Comparison of ENCODE assay signal across 24 cellular contexts in the genomic region with DNA sequence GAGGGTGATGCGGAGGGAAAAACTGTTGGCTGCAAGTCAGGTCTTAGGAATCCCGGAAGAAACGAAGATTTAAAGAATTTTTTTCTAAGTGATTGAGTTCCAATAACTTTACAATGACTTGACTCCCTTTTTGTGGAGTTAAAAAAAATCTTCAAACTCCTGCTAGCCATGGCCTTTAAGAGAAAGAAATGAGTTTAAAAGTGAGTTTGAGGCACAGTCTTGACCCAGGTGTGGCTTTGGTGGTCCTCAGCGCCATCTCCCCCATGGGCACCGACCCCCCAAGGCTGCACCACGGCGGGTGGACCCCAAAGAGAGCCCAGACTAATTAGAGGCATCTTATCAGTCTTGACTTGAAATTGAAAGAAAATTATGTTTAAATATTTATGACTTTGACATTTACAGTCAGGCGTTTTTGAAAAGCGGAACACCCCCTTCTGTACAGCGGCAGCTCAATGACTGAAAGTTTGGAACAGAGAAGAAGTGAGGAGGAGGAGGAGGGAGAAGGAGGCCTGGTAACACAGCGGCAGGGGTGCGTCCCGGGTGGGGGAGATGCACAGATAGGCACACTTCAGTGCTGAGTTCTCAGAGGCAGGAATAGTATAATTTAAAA.
DNase-seq lines count a peak whose midpoint lies in the region; ATAC-seq and TF ChIP-seq lines count a peak whose summit lies in the region.
"Had no signal": no experiment of that assay in that cellular context is flagged by ENCODE, and none has a peak within 500 bp of the region (broad histone marks: within the 10 kb centered on the region; RNA-seq: fewer than 3 reads in every experiment).

No MANE protein-coding gene starts in this region.

- H3K36me3 ChIP-seq in WERI-Rb-1, result peaks cover 12% of the 10 kb centered on the region
- H3K36me3 ChIP-seq: colonic mucosa, right lobe of liver, vagina had no signal

- no peaks in the 10 kb centered on the region for H3K27me3 ChIP-seq in WERI-Rb-1 (ENCODE audit: insufficient read depth, low read depth, severe bottlenecking)

- no peaks in the 10 kb centered on the region for H3K9me3 ChIP-seq in WERI-Rb-1 (ENCODE audit: severe bottlenecking)
- H3K9me3 ChIP-seq: body of pancreas, colonic mucosa, mucosa of descending colon, right lobe of liver, vagina had no signal

- intact Hi-C loops in head of caudate nucleus (cut with DNase I), result no loop called here

- H3K4me3 ChIP-seq in WERI-Rb-1 (ENCODE audit: low read depth, low read length), result no peak overlapping the region
- H3K4me3 ChIP-seq: body of pancreas, colonic mucosa, mucosa of descending colon, right lobe of liver, vagina had no signal

- H3K27ac ChIP-seq in WERI-Rb-1, result no peak overlapping the region
- H3K27ac ChIP-seq: body of pancreas, colonic mucosa, right lobe of liver, vagina, VCaP had no signal

- TF ChIP-seq CTCF in osteocyte (IDR thresholded peaks at IDR 0.05), result no peak
- TF ChIP-seq CTCF in WERI-Rb-1 (IDR thresholded peaks at IDR 0.05; ENCODE audit: low read depth, low read length), result no peak

- H3K4me1 Mint-ChIP-seq in osteocyte (ENCODE audit: unreplicated experiment), result peaks cover 12% of the 10 kb centered on the region

- H3K27ac Mint-ChIP-seq in osteocyte (ENCODE audit: unreplicated experiment), result no peak overlapping the region
- H3K27ac Mint-ChIP-seq: activated CD4-positive, alpha-beta memory T cell treated with anti-CD3 and anti-CD28 coated beads, Interleukin-2, amount 10 ng/mL, durations not matched to agents 7 days and 5 days; activated naive CD8-positive, alpha-beta T cell treated with anti-CD3 and anti-CD28 coated beads, Interleukin-2, amount 10 ng/mL, durations not matched to agents 7 days and 5 days; IgD-negative memory B cell; immature natural killer cell; T-helper 1 cell treated with Interleukin-12 subunit alpha and Interleukin-12 subunit beta and Interleukin-4 antibody, amounts not matched to agents 30 μg/mL and 1 μg/mL, for 36 hours had no signal

- H3K4me3 Mint-ChIP-seq in osteocyte (ENCODE audit: unreplicated experiment), result no peak overlapping the region
- H3K4me3 Mint-ChIP-seq: activated CD4-positive, alpha-beta memory T cell treated with anti-CD3 and anti-CD28 coated beads, Interleukin-2, amount 10 ng/mL, durations not matched to agents 7 days and 5 days; activated naive CD8-positive, alpha-beta T cell treated with anti-CD3 and anti-CD28 coated beads, Interleukin-2, amount 10 ng/mL, durations not matched to agents 7 days and 5 days; IgD-negative memory B cell; immature natural killer cell; T-helper 1 cell treated with Interleukin-12 subunit alpha and Interleukin-12 subunit beta and Interleukin-4 antibody, amounts not matched to agents 30 μg/mL and 1 μg/mL, for 36 hours had no signal

- H3K9me3 Mint-ChIP-seq in osteocyte (ENCODE audit: unreplicated experiment), result no peaks in the 10 kb centered on the region
- H3K9me3 Mint-ChIP-seq: activated CD4-positive, alpha-beta memory T cell treated with anti-CD3 and anti-CD28 coated beads, Interleukin-2, amount 10 ng/mL, durations not matched to agents 7 days and 5 days; activated naive CD8-positive, alpha-beta T cell treated with anti-CD3 and anti-CD28 coated beads, Interleukin-2, amount 10 ng/mL, durations not matched to agents 7 days and 5 days; IgD-negative memory B cell; immature natural killer cell; T-helper 1 cell treated with Interleukin-12 subunit alpha and Interleukin-12 subunit beta and Interleukin-4 antibody, amounts not matched to agents 30 μg/mL and 1 μg/mL, for 36 hours had no signal

- H3K27me3 Mint-ChIP-seq in osteocyte (ENCODE audit: unreplicated experiment), result peaks cover 61% of the 10 kb centered on the region

- DNase-seq in activated CD4-positive, CD25-positive, alpha-beta regulatory T cell treated with anti-CD3 and anti-CD28 coated beads, Interleukin-2, amount 50 U/mL, for 72 hours, result peak; percentile 4
- DNase-seq in MV-4-11 (lab: John Stamatoyannopoulos, UW) (peak; percentile 21), head of caudate nucleus (peak in 36 of 42 donors; percentile 17 to 90 (median 70)), osteocyte (ENCODE audit: extremely low spot score, unreplicated experiment) (peak; percentile 78), NCI-H82 (lab: John Stamatoyannopoulos, UW) (no peak), NCI-H526 (lab: John Stamatoyannopoulos, UW) (no peak), WERI-Rb-1 (no peak)
- DNase-seq: 8988T; activated CD4-positive, alpha-beta memory T cell treated with anti-CD3 and anti-CD28 coated beads, Interleukin-2, amount 10 ng/mL, durations not matched to agents 7 days and 5 days; activated naive CD8-positive, alpha-beta T cell treated with anti-CD3 and anti-CD28 coated beads, Interleukin-2, amount 10 ng/mL, durations not matched to agents 7 days and 5 days; Calu3; colonic mucosa; EL; glutamatergic neuron; immature natural killer cell; mucosa of descending colon; NCI-H774 had no signal

- ATAC-seq in activated CD4-positive, CD25-positive, alpha-beta regulatory T cell treated with anti-CD3 and anti-CD28 coated beads, Interleukin-2, amount 50 U/mL, for 24 hours, result no peak
- ATAC-seq: body of pancreas, mucosa of descending colon had no signal

- no peaks in the 10 kb centered on the region for H3K36me3 Mint-ChIP-seq in osteocyte (ENCODE audit: unreplicated experiment)
- H3K36me3 Mint-ChIP-seq: activated naive CD8-positive, alpha-beta T cell treated with anti-CD3 and anti-CD28 coated beads, Interleukin-2, amount 10 ng/mL, durations not matched to agents 7 days and 5 days; IgD-negative memory B cell; immature natural killer cell had no signal

Comparison
In these comparisons a context has a peak if more than half of its experiments do, and no peak if none do; other contexts are left out.
1. DNase-seq: peak in activated CD4-positive, CD25-positive, alpha-beta regulatory T cell treated with anti-CD3 and anti-CD28 coated beads, Interleukin-2, amount 50 U/mL, for 72 hours (single experiment), MV-4-11 (single experiment), head of caudate nucleus (36 of 42) and osteocyte (single experiment); none in NCI-H82 (single experiment), NCI-H526 (0 of 2) and WERI-Rb-1 (single experiment).